Comparison of ENCODE assay signal across 1 cellular context in the genomic region with DNA sequence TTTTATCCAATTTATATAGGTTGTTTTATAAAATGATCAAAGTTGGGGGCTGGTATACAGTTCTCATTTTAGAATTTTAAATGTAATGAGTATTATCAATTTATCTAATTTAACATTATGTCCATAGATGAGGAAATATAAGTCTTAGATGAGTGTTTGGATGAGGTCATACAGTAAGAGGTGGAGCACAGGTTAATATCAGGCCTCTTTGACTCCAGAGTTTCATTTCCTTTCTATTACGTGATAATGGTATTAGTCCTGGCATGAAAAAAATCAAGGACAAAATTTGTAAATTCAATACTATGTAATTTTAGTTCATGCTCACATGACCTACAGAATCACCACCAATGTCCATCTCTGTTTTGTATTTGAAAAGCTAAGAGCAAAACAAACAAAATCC.
TF ChIP-seq lines count a peak whose summit lies in the region.

No MANE protein-coding gene starts in this region.

TF ChIP-seq in GM12878, 131 proteins besides CTCF, POLR2A, EP300 and RAD21 (continued from another document):
- TF ChIP-seq, protein P1, sequence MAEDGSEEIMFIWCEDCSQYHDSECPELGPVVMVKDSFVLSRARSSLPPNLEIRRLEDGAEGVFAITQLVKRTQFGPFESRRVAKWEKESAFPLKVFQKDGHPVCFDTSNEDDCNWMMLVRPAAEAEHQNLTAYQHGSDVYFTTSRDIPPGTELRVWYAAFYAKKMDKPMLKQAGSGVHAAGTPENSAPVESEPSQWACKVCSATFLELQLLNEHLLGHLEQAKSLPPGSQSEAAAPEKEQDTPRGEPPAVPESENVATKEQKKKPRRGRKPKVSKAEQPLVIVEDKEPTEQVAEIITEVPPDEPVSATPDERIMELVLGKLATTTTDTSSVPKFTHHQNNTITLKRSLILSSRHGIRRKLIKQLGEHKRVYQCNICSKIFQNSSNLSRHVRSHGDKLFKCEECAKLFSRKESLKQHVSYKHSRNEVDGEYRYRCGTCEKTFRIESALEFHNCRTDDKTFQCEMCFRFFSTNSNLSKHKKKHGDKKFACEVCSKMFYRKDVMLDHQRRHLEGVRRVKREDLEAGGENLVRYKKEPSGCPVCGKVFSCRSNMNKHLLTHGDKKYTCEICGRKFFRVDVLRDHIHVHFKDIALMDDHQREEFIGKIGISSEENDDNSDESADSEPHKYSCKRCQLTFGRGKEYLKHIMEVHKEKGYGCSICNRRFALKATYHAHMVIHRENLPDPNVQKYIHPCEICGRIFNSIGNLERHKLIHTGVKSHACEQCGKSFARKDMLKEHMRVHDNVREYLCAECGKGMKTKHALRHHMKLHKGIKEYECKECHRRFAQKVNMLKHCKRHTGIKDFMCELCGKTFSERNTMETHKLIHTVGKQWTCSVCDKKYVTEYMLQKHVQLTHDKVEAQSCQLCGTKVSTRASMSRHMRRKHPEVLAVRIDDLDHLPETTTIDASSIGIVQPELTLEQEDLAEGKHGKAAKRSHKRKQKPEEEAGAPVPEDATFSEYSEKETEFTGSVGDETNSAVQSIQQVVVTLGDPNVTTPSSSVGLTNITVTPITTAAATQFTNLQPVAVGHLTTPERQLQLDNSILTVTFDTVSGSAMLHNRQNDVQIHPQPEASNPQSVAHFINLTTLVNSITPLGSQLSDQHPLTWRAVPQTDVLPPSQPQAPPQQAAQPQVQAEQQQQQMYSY (CRISPR knock-in tag; IDR thresholded peaks at IDR 0.05): no peak
- TF ChIP-seq NFYA (IDR thresholded peaks at IDR 0.05; ENCODE audit: borderline replicate concordance, low read depth, low read length): no peak
- TF ChIP-seq HDGF (IDR thresholded peaks at IDR 0.05): no peak
